Comparison of ENCODE assay signal across 1 cellular context in the genomic region with DNA sequence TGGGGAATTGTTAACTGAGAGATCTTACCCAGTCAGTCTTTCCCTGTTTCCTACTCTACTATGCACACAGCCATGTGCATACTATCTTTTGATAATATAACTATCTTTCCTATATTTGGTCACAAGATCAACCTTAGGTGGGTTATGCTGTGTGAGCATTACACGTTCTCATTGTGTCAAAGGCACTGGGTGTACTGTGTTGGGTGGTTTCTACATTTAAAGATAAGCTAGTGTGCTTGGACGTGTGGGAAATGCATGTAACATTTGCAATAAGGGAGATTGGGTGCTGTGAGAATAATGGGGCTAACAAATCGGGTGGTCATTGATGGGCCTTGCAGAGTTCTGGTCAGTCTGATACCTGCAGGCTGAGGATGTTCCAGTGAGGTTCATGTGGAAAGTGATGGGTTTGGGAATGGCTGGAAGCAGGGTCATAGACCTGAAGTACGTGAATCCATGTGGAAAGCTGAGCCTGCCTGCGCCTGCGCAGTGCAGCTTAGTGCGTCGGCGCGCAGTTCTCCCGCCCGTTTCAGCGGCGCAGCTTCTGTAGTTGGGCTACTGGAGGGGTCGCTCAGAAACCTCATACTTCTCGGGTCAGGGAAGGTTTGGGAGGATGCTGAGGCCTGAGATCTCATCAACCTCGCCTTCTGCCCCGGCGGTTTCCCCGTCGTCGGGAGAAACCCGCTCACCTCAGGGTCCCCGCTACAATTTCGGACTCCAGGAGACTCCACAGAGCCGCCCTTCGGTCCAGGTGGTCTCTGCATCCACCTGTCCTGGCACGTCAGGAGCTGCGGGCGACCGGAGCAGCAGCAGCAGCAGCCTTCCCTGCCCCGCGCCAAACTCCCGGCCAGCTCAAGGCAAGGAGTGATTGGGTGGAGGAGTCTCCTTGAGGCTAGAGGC.
TF ChIP-seq lines count a peak whose summit lies in the region.

A gene (plus strand): TSS at position 507 of the 897 bp plus-strand sequence. CDS start 104 bp downstream, at position 611.

TF ChIP-seq in K562, 482 proteins besides CTCF, POLR2A, EP300 and RAD21 (continued from another document and continues in another):
- TF ChIP-seq, protein P1, sequence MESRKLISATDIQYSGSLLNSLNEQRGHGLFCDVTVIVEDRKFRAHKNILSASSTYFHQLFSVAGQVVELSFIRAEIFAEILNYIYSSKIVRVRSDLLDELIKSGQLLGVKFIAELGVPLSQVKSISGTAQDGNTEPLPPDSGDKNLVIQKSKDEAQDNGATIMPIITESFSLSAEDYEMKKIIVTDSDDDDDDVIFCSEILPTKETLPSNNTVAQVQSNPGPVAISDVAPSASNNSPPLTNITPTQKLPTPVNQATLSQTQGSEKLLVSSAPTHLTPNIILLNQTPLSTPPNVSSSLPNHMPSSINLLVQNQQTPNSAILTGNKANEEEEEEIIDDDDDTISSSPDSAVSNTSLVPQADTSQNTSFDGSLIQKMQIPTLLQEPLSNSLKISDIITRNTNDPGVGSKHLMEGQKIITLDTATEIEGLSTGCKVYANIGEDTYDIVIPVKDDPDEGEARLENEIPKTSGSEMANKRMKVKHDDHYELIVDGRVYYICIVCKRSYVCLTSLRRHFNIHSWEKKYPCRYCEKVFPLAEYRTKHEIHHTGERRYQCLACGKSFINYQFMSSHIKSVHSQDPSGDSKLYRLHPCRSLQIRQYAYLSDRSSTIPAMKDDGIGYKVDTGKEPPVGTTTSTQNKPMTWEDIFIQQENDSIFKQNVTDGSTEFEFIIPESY (CRISPR knock-in tag; IDR thresholded peaks at IDR 0.05) = no peak
- TF ChIP-seq EHMT2 (IDR thresholded peaks at IDR 0.05) (no peak), GABPA (tag; conservative IDR thresholded peaks at IDR 0.05; ENCODE audit: low read depth) (no peak), HIVEP1 (CRISPR knock-in tag; IDR thresholded peaks at IDR 0.05) (no peak), ZNF239 (CRISPR knock-in tag; IDR thresholded peaks at IDR 0.05) (no peak), TAF1 (IDR thresholded peaks at IDR 0.05; ENCODE audit: control insufficient read depth, extremely low read depth, insufficient read depth, low read length, severe bottlenecking) (peak; percentile 31), POLR3G (IDR thresholded peaks at IDR 0.05; ENCODE audit: extremely low read depth, insufficient read length, insufficient replicate concordance) (no peak), MIER1 (IDR thresholded peaks at IDR 0.05; ENCODE audit: low read depth) (no peak), RBFOX2 (IDR thresholded peaks at IDR 0.05; ENCODE audit: low read depth, low read length) (peak; percentile 66), MYNN (IDR thresholded peaks at IDR 0.05) (no peak; the same call in 1 of the 2 replicates), MYNN (CRISPR knock-in tag; IDR thresholded peaks at IDR 0.05) (no peak), PRPF4 (IDR thresholded peaks at IDR 0.05; ENCODE audit: insufficient read depth, low read depth, low read length, poor library complexity, severe bottlenecking) (no peak), BRD9 (IDR thresholded peaks at IDR 0.05; ENCODE audit: low read depth, partially characterized antibody) (no peak), HEY1 (CRISPR knock-in tag; IDR thresholded peaks at IDR 0.05; ENCODE audit: borderline replicate concordance) (peak; percentile 61; the same call in 1 of the 2 replicates), MAZ (CRISPR knock-in tag; conservative IDR thresholded peaks at IDR 0.05 in 1 of 2, IDR thresholded peaks at IDR 0.05 in 1 of 2) (peak in 1 of 2 experiments; percentile 60; a peak in 1 of 4 replicates)
- TF ChIP-seq, protein P2, sequence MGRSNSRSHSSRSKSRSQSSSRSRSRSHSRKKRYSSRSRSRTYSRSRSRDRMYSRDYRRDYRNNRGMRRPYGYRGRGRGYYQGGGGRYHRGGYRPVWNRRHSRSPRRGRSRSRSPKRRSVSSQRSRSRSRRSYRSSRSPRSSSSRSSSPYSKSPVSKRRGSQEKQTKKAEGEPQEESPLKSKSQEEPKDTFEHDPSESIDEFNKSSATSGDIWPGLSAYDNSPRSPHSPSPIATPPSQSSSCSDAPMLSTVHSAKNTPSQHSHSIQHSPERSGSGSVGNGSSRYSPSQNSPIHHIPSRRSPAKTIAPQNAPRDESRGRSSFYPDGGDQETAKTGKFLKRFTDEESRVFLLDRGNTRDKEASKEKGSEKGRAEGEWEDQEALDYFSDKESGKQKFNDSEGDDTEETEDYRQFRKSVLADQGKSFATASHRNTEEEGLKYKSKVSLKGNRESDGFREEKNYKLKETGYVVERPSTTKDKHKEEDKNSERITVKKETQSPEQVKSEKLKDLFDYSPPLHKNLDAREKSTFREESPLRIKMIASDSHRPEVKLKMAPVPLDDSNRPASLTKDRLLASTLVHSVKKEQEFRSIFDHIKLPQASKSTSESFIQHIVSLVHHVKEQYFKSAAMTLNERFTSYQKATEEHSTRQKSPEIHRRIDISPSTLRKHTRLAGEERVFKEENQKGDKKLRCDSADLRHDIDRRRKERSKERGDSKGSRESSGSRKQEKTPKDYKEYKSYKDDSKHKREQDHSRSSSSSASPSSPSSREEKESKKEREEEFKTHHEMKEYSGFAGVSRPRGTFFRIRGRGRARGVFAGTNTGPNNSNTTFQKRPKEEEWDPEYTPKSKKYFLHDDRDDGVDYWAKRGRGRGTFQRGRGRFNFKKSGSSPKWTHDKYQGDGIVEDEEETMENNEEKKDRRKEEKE (IDR thresholded peaks at IDR 0.05; ENCODE audit: borderline replicate concordance in 1 of 2, control insufficient read depth in 1 of 2, low read depth in 2 of 2, low read length in 1 of 2) = peak; percentile 61 to 86
- TF ChIP-seq, protein P3, sequence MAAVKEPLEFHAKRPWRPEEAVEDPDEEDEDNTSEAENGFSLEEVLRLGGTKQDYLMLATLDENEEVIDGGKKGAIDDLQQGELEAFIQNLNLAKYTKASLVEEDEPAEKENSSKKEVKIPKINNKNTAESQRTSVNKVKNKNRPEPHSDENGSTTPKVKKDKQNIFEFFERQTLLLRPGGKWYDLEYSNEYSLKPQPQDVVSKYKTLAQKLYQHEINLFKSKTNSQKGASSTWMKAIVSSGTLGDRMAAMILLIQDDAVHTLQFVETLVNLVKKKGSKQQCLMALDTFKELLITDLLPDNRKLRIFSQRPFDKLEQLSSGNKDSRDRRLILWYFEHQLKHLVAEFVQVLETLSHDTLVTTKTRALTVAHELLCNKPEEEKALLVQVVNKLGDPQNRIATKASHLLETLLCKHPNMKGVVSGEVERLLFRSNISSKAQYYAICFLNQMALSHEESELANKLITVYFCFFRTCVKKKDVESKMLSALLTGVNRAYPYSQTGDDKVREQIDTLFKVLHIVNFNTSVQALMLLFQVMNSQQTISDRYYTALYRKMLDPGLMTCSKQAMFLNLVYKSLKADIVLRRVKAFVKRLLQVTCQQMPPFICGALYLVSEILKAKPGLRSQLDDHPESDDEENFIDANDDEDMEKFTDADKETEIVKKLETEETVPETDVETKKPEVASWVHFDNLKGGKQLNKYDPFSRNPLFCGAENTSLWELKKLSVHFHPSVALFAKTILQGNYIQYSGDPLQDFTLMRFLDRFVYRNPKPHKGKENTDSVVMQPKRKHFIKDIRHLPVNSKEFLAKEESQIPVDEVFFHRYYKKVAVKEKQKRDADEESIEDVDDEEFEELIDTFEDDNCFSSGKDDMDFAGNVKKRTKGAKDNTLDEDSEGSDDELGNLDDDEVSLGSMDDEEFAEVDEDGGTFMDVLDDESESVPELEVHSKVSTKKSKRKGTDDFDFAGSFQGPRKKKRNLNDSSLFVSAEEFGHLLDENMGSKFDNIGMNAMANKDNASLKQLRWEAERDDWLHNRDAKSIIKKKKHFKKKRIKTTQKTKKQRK (IDR thresholded peaks at IDR 0.05; ENCODE audit: borderline replicate concordance, low read depth, low read length) = no peak
- TF ChIP-seq, protein P4, sequence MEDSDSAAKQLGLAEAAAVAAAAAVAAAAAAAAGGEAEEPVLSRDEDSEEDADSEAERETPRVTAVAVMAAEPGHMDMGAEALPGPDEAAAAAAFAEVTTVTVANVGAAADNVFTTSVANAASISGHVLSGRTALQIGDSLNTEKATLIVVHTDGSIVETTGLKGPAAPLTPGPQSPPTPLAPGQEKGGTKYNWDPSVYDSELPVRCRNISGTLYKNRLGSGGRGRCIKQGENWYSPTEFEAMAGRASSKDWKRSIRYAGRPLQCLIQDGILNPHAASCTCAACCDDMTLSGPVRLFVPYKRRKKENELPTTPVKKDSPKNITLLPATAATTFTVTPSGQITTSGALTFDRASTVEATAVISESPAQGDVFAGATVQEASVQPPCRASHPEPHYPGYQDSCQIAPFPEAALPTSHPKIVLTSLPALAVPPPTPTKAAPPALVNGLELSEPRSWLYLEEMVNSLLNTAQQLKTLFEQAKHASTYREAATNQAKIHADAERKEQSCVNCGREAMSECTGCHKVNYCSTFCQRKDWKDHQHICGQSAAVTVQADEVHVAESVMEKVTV (CRISPR knock-in tag; IDR thresholded peaks at IDR 0.05) = 0 out of 2 replicates have a peak, but pooled peaks have one; percentile 6
- TF ChIP-seq, protein P5, sequence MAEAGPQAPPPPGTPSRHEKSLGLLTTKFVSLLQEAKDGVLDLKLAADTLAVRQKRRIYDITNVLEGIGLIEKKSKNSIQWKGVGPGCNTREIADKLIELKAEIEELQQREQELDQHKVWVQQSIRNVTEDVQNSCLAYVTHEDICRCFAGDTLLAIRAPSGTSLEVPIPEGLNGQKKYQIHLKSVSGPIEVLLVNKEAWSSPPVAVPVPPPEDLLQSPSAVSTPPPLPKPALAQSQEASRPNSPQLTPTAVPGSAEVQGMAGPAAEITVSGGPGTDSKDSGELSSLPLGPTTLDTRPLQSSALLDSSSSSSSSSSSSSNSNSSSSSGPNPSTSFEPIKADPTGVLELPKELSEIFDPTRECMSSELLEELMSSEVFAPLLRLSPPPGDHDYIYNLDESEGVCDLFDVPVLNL (CRISPR knock-in tag; IDR thresholded peaks at IDR 0.05; ENCODE audit: low read depth) = no peak
- TF ChIP-seq, protein P6, sequence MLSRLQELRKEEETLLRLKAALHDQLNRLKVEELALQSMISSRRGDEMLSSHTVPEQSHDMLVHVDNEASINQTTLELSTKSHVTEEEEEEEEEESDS (CRISPR knock-in tag; IDR thresholded peaks at IDR 0.05) = no peak
- TF ChIP-seq, protein P7, sequence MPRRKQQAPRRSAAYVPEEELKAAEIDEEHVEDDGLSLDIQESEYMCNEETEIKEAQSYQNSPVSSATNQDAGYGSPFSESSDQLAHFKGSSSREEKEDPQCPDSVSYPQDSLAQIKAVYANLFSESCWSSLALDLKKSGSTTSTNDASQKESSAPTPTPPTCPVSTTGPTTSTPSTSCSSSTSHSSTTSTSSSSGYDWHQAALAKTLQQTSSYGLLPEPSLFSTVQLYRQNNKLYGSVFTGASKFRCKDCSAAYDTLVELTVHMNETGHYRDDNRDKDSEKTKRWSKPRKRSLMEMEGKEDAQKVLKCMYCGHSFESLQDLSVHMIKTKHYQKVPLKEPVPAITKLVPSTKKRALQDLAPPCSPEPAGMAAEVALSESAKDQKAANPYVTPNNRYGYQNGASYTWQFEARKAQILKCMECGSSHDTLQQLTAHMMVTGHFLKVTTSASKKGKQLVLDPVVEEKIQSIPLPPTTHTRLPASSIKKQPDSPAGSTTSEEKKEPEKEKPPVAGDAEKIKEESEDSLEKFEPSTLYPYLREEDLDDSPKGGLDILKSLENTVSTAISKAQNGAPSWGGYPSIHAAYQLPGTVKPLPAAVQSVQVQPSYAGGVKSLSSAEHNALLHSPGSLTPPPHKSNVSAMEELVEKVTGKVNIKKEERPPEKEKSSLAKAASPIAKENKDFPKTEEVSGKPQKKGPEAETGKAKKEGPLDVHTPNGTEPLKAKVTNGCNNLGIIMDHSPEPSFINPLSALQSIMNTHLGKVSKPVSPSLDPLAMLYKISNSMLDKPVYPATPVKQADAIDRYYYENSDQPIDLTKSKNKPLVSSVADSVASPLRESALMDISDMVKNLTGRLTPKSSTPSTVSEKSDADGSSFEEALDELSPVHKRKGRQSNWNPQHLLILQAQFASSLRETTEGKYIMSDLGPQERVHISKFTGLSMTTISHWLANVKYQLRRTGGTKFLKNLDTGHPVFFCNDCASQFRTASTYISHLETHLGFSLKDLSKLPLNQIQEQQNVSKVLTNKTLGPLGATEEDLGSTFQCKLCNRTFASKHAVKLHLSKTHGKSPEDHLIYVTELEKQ (CRISPR knock-in tag; IDR thresholded peaks at IDR 0.05) = no peak
- TF ChIP-seq, protein P8, sequence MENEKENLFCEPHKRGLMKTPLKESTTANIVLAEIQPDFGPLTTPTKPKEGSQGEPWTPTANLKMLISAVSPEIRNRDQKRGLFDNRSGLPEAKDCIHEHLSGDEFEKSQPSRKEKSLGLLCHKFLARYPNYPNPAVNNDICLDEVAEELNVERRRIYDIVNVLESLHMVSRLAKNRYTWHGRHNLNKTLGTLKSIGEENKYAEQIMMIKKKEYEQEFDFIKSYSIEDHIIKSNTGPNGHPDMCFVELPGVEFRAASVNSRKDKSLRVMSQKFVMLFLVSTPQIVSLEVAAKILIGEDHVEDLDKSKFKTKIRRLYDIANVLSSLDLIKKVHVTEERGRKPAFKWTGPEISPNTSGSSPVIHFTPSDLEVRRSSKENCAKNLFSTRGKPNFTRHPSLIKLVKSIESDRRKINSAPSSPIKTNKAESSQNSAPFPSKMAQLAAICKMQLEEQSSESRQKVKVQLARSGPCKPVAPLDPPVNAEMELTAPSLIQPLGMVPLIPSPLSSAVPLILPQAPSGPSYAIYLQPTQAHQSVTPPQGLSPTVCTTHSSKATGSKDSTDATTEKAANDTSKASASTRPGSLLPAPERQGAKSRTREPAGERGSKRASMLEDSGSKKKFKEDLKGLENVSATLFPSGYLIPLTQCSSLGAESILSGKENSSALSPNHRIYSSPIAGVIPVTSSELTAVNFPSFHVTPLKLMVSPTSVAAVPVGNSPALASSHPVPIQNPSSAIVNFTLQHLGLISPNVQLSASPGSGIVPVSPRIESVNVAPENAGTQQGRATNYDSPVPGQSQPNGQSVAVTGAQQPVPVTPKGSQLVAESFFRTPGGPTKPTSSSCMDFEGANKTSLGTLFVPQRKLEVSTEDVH (IDR thresholded peaks at IDR 0.05; ENCODE audit: low read depth, partially characterized antibody) = no peak
- TF ChIP-seq, protein P9, sequence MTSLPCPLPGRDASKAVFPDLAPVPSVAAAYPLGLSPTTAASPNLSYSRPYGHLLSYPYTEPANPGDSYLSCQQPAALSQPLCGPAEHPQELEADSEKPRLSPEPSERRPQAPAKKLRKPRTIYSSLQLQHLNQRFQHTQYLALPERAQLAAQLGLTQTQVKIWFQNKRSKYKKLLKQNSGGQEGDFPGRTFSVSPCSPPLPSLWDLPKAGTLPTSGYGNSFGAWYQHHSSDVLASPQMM (CRISPR knock-in tag; IDR thresholded peaks at IDR 0.05) = peak; percentile 76; the same call in 1 of the 2 replicates
- TF ChIP-seq, protein P10, sequence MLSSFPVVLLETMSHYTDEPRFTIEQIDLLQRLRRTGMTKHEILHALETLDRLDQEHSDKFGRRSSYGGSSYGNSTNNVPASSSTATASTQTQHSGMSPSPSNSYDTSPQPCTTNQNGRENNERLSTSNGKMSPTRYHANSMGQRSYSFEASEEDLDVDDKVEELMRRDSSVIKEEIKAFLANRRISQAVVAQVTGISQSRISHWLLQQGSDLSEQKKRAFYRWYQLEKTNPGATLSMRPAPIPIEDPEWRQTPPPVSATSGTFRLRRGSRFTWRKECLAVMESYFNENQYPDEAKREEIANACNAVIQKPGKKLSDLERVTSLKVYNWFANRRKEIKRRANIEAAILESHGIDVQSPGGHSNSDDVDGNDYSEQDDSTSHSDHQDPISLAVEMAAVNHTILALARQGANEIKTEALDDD (IDR thresholded peaks at IDR 0.05) = peak; percentile 79
